Comparison of ENCODE assay signal across 8 cellular contexts in genomic region chr1:201696217-201696761, GRCh38.
DNase-seq lines count a peak whose midpoint lies in the region; TF ChIP-seq lines count a peak whose summit lies in the region.
"Had no signal": no experiment of that assay in that cellular context is flagged by ENCODE, and none has a peak within 500 bp of the region (broad histone marks: within the 10 kb centered on the region; RNA-seq: fewer than 3 reads in every experiment).

No MANE protein-coding gene starts in this region.

- H3K27ac ChIP-seq in coronary artery (peak overlapping the region in 1 of 2 donors; percentile 29), vagina (peak overlapping the region; percentile 49)
- no peak overlapping the region for H3K27ac ChIP-seq in effector memory CD4-positive, alpha-beta T cell (ENCODE audit: insufficient read depth, low read length, poor library complexity, severe bottlenecking)

- no peaks in the 10 kb centered on the region for H3K36me3 ChIP-seq in vagina
- H3K36me3 ChIP-seq in effector memory CD4-positive, alpha-beta T cell (ENCODE audit: control insufficient read depth, insufficient read depth, low read length), result no peaks in the 10 kb centered on the region

- intact Hi-C loops in vagina (cut with DNase I), result no loop called here

- H3K4me3 ChIP-seq in coronary artery (peak overlapping the region; percentile 9), vagina (no peak overlapping the region)
- no peak overlapping the region for H3K4me3 ChIP-seq in effector memory CD4-positive, alpha-beta T cell (ENCODE audit: insufficient read depth, low read depth, low read length, poor library complexity, severe bottlenecking)

- H3K4me1 ChIP-seq in vagina, result peaks cover 22% of the 10 kb centered on the region
- H3K4me1 ChIP-seq in effector memory CD4-positive, alpha-beta T cell (ENCODE audit: control insufficient read depth, insufficient read depth, low read length, poor library complexity, severe bottlenecking), result no peaks in the 10 kb centered on the region

- no peaks in the 10 kb centered on the region for H3K27me3 ChIP-seq in vagina
- no peaks in the 10 kb centered on the region for H3K27me3 ChIP-seq in effector memory CD4-positive, alpha-beta T cell (replicated peaks; ENCODE audit: control insufficient read depth, insufficient read depth, low read length, poor library complexity, severe bottlenecking)

- peak; percentile 21 for DNase-seq in NCI-H2029 treated with DMSO at 0.1 percent for 48 hours (lab: John Stamatoyannopoulos, UW)
- DNase-seq in coronary artery (ENCODE audit: low spot score), result peak; percentile 90
- peak; percentile 80 for DNase-seq in midbrain (lab: John Stamatoyannopoulos, UW)
- peak in 1 of 2 donors; percentile 94 for DNase-seq in vagina (ENCODE audit: extremely low spot score in 2 of 2)
- no peak for DNase-seq in NCI-H1105 (lab: John Stamatoyannopoulos, UW)
- DNase-seq in HT-29 (ENCODE audit: low spot score), result no peak
- no peak for DNase-seq in effector memory CD4-positive, alpha-beta T cell
- DNase-seq: naive B cell had no signal

- TF ChIP-seq POLR2A in vagina (IDR thresholded peaks at IDR 0.05), result no peak

- no peaks in the 10 kb centered on the region for H3K9me3 ChIP-seq in vagina
- H3K9me3 ChIP-seq in effector memory CD4-positive, alpha-beta T cell (ENCODE audit: control insufficient read depth, low read length), result no peaks in the 10 kb centered on the region

- TF ChIP-seq CTCF in coronary artery (IDR thresholded peaks at IDR 0.05) (no peak), vagina (IDR thresholded peaks at IDR 0.05) (no peak)

Comparison
In these comparisons a context has a peak if more than half of its experiments do, and no peak if none do; other contexts are left out.
1. DNase-seq: peak in NCI-H2029 treated with DMSO at 0.1 percent for 48 hours (single experiment), coronary artery (single experiment) and midbrain (single experiment); none in NCI-H1105 (single experiment), HT-29 (single experiment) and effector memory CD4-positive, alpha-beta T cell (0 of 3).